ENCODE assay signal across 11 cellular contexts in the genomic region with DNA sequence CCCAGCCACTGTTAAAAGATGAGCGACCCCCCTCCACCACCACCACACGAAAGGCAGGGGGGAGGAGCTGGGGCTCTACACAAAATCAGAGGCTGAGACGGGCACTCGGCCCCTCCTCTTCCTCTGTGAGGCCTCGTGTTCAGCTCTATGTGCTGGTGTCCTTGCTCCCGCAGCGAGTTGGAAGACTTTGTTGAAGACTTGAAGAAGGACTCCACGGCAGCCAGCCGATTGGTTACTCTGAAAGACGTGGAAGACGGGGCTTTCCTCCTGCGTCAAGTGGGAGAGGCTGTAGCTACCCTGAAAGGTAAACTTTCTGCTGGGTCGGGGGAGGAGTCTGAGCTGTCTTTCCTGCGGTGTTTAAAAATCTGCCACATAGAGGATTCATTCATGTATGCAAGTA.
A peak's percentile ranks its signal among the peaks of the same experiment; 100 is the strongest.
DNase-seq lines count a peak whose midpoint lies in the region; TF ChIP-seq lines count a peak whose summit lies in the region.
"Had no signal": no experiment of that assay in that cellular context is flagged by ENCODE, and none has a peak within 500 bp of the region (broad histone marks: within the 10 kb centered on the region; RNA-seq: fewer than 3 reads in every experiment).

No MANE protein-coding gene starts in this region.

- H3K36me3 ChIP-seq in neural progenitor cell (no peaks in the 10 kb centered on the region), prostate gland (no peaks in the 10 kb centered on the region)

- no peak overlapping the region for H3K4me3 Mint-ChIP-seq in neural progenitor cell
- H3K4me3 Mint-ChIP-seq: brain had no signal

- 42% methylated on average over 14 of the region's 14 CpGs for WGBS in prostate gland

- no peak overlapping the region for H3K4me3 ChIP-seq in neural progenitor cell
- H3K4me3 ChIP-seq in prostate gland, result no peak overlapping the region
- H3K4me3 ChIP-seq: spleen, vagina had no signal

- H3K4me1 ChIP-seq in neural progenitor cell (peaks cover 4% of the 10 kb centered on the region), prostate gland (replicated peaks) (no peaks in the 10 kb centered on the region)
- H3K4me1 ChIP-seq: vagina had no signal

- peaks cover 2% of the 10 kb centered on the region for H3K27me3 Mint-ChIP-seq in neural progenitor cell (ENCODE audit: insufficient read depth, low read depth)

- no peak overlapping the region for H3K4me2 ChIP-seq in neural progenitor cell

- H3K9me3 Mint-ChIP-seq in neural progenitor cell, result no peaks in the 10 kb centered on the region

- TF ChIP-seq CTCF in GM13976 (IDR thresholded peaks at IDR 0.05; ENCODE audit: borderline replicate concordance, control extremely low read depth, extremely low read depth, insufficient read depth, missing control alignments) (no peak), neural progenitor cell (IDR thresholded peaks at IDR 0.05) (no peak), prostate gland (IDR thresholded peaks at IDR 0.05) (no peak)

- intact Hi-C loops in prostate gland (cut with DNase I), result loop anchor here (5.0 kb wide), 1 partner anchor 523 kb away; no protein-coding TSS in a partner anchor

- peak overlapping the region; percentile 50 for H3K27ac Mint-ChIP-seq in neural progenitor cell

- in situ Hi-C loops in GM13976 (cut with MboI; ENCODE audit: low sequenced_read_pairs, unreplicated experiment), result no loop called here

- no peak overlapping the region for H2AFZ ChIP-seq in neural progenitor cell (replicated peaks)

- no peaks in the 10 kb centered on the region for H3F3A ChIP-seq in neural progenitor cell (ENCODE audit: low read depth)

- H3K27ac ChIP-seq in neural progenitor cell (no peak overlapping the region), prostate gland (no peak overlapping the region)
- H3K27ac ChIP-seq: spleen, vagina had no signal

- no peaks in the 10 kb centered on the region for H3K27me3 ChIP-seq in neural progenitor cell
- no peaks in the 10 kb centered on the region for H3K27me3 ChIP-seq in prostate gland (replicated peaks; ENCODE audit: insufficient read depth)
- H3K27me3 ChIP-seq: vagina had no signal

- no peak overlapping the region for H3K9ac ChIP-seq in neural progenitor cell

- peaks cover 8% of the 10 kb centered on the region for H3K36me3 Mint-ChIP-seq in neural progenitor cell

- H3K9me3 ChIP-seq in neural progenitor cell (ENCODE audit: low read depth) (no peaks in the 10 kb centered on the region), prostate gland (no peaks in the 10 kb centered on the region)
- H3K9me3 ChIP-seq: spleen, vagina had no signal

- DNase-seq in GM13976 (ENCODE audit: low spot score) (peak; percentile 49), NCI-H69 (lab: John Stamatoyannopoulos, UW) (peak; percentile 10), neural progenitor cell (ENCODE audit: low spot score) (peak; percentile 10), prostate gland (ENCODE audit: low spot score) (no peak), DMS79 (lab: John Stamatoyannopoulos, UW) (no peak), NCI-H2029 treated with DMSO at 0.1 percent for 48 hours (lab: John Stamatoyannopoulos, UW) (no peak), NCI-H1694 (lab: John Stamatoyannopoulos, UW) (no peak)
- DNase-seq in activated T-cell treated with anti-CD3 and anti-CD28 coated beads, Interleukin-2, amount 50 U/mL, for 48 hours, result peak; percentile 23 to 28
- DNase-seq: spleen had no signal

- TF ChIP-seq POLR2A in prostate gland (IDR thresholded peaks at IDR 0.05), result no peak

- H3K4me1 Mint-ChIP-seq in neural progenitor cell, result peaks cover 17% of the 10 kb centered on the region

- H3K79me2 ChIP-seq in neural progenitor cell (ENCODE audit: low read depth), result no peaks in the 10 kb centered on the region

- no peaks in the 10 kb centered on the region for H4K20me1 ChIP-seq in neural progenitor cell (ENCODE audit: low read depth)

Comparison
In these comparisons a context has a peak if more than half of its experiments do, and no peak if none do; other contexts are left out.
1. DNase-seq: peak in GM13976 (single experiment), NCI-H69 (single experiment), activated T-cell treated with anti-CD3 and anti-CD28 coated beads, Interleukin-2, amount 50 U/mL, for 48 hours (2 of 2) and neural progenitor cell (single experiment); none in prostate gland (single experiment), DMS79 (single experiment), NCI-H2029 treated with DMSO at 0.1 percent for 48 hours (single experiment) and NCI-H1694 (single experiment).